In genomic region chr4:128225148-128225547, GRCh38 we compare ENCODE assay signal across 1 cellular context.
TF ChIP-seq lines count a peak whose summit lies in the region.

No MANE protein-coding gene starts in this region.

TF ChIP-seq in IMR-90, 13 proteins besides CTCF, POLR2A, EP300 and RAD21:
- TF ChIP-seq CHD1 (IDR thresholded peaks at IDR 0.05; ENCODE audit: low read depth, low read length) (no peak), MAZ (IDR thresholded peaks at IDR 0.05; ENCODE audit: borderline replicate concordance, low read depth, low read length) (no peak), SMC3 (IDR thresholded peaks at IDR 0.05; ENCODE audit: low read depth, low read length) (no peak), RCOR1 (IDR thresholded peaks at IDR 0.05; ENCODE audit: insufficient replicate concordance, low read length) (no peak), BHLHE40 (IDR thresholded peaks at IDR 0.05; ENCODE audit: low read depth, low read length) (no peak), NFE2L2 (IDR thresholded peaks at IDR 0.05; ENCODE audit: low read depth, low read length) (no peak), FOS (IDR thresholded peaks at IDR 0.05; ENCODE audit: low read depth, low read length) (no peak), USF2 (IDR thresholded peaks at IDR 0.05; ENCODE audit: low read depth, low read length) (no peak), RFX5 (IDR thresholded peaks at IDR 0.05; ENCODE audit: low read depth, low read length) (no peak), MXI1 (IDR thresholded peaks at IDR 0.05; ENCODE audit: borderline replicate concordance, low read depth, low read length) (no peak), CEBPB (IDR thresholded peaks at IDR 0.05; ENCODE audit: low read depth, low read length) (no peak), MAFK (IDR thresholded peaks at IDR 0.05; ENCODE audit: low read depth, low read length) (no peak)
- TF ChIP-seq, protein P1, sequence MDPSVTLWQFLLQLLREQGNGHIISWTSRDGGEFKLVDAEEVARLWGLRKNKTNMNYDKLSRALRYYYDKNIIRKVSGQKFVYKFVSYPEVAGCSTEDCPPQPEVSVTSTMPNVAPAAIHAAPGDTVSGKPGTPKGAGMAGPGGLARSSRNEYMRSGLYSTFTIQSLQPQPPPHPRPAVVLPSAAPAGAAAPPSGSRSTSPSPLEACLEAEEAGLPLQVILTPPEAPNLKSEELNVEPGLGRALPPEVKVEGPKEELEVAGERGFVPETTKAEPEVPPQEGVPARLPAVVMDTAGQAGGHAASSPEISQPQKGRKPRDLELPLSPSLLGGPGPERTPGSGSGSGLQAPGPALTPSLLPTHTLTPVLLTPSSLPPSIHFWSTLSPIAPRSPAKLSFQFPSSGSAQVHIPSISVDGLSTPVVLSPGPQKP (IDR thresholded peaks at IDR 0.05; ENCODE audit: borderline replicate concordance, low read depth, low read length): no peak
